16 cellular contexts compared by ENCODE assay signal in the genomic region with DNA sequence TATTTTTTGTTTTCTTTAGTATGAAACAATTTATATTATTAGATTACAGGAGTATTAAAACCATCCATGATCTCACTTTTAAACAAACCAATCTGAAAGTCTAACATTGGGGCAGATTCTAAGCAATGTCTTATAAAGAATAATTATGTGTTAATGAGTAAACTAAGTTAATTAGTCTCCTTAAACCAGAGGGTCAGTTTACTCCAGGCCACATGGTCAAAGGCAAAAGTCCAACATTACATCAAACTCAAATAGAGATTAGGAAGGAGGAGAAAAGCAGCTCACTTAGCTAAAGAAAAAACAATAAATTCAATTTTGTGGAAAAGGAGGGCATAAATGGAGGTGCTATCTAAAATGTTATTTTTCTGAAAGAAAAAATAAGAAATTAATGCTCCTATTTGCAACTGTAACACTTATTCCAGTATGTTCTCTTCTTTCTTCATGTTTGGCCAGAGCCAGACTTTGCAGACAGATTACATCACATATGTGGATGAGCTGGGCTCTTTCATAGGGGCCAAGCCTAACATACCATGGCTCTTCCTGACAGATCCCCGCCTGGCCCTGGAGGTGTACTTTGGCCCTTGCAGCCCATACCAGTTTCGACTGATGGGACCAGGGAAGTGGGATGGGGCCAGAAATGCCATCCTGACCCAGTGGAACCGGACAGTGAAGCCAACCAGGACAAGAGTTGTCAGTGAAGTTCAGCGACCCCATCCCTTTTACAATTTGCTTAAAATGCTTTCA. TPM values are rescaled to one million over a fixed set of nuclear protein-coding genes. Genes with fewer than 3 reads are reported as not detected.
DNase-seq lines count a peak whose midpoint lies in the region; ATAC-seq and TF ChIP-seq lines count a peak whose summit lies in the region.
"Had no signal": no experiment of that assay in that cellular context is flagged by ENCODE, and none has a peak within 500 bp of the region (broad histone marks: within the 10 kb centered on the region; RNA-seq: fewer than 3 reads in every experiment).

No MANE protein-coding gene starts in this region.

- WGBS in esophagus muscularis mucosa: 64% methylated on average over 4 of the region's 4 CpGs
- WGBS in liver: 27% methylated on average over 4 of the region's 4 CpGs
- WGBS in tibial nerve, 2 donors: 84 to 87% methylated on average over 4 of the region's 4 CpGs

- H3K9me3 ChIP-seq in esophagus muscularis mucosa (no peaks in the 10 kb centered on the region), liver (ENCODE audit: control insufficient read depth in 4 of 4, low read length in 3 of 4) (no peaks in the 10 kb centered on the region), thoracic aorta (no peaks in the 10 kb centered on the region), tibial nerve (no peaks in the 10 kb centered on the region)
- H3K9me3 ChIP-seq: HAP-1, uterus had no signal

- TF ChIP-seq EP300 in esophagus muscularis mucosa (IDR thresholded peaks at IDR 0.05) (no peak), tibial nerve (IDR thresholded peaks at IDR 0.05) (no peak)

- in situ Hi-C loops in GM13976 (cut with MboI; ENCODE audit: low sequenced_read_pairs, unreplicated experiment): no loop called here

- peaks cover 0 to 21% (median 18%) of the 10 kb centered on the region in 4 donors for H3K4me1 ChIP-seq in esophagus muscularis mucosa
- peaks cover 3 to 24% (median 15%) of the 10 kb centered on the region in 4 donors for H3K4me1 ChIP-seq in liver (ENCODE audit: control insufficient read depth in 4 of 4, insufficient read depth in 4 of 4, low read length in 3 of 4)
- peaks cover 15 to 22% of the 10 kb centered on the region in 2 donors for H3K4me1 ChIP-seq in thoracic aorta (ENCODE audit: control insufficient read depth in 1 of 2, low read depth in 2 of 2)
- peaks cover 0 to 3% (median 0%) of the 10 kb centered on the region in 4 donors for H3K4me1 ChIP-seq in tibial nerve
- H3K4me1 ChIP-seq: HAP-1, uterus had no signal

- TF ChIP-seq CTCF in esophagus muscularis mucosa (IDR thresholded peaks at IDR 0.05) (no peak), liver (IDR thresholded peaks at IDR 0.05; ENCODE audit: low read depth, low read length, missing input control) (no peak), thoracic aorta (IDR thresholded peaks at IDR 0.05) (no peak), GM13976 (IDR thresholded peaks at IDR 0.05; ENCODE audit: borderline replicate concordance, control extremely low read depth, extremely low read depth, insufficient read depth, missing control alignments) (no peak), tibial nerve (IDR thresholded peaks at IDR 0.05) (no peak)

- peak; percentile 28 to 58 for TF ChIP-seq RAD21 in liver (IDR thresholded peaks at IDR 0.05)

- H3K36me3 ChIP-seq in esophagus muscularis mucosa (no peaks in the 10 kb centered on the region), liver (ENCODE audit: control insufficient read depth in 4 of 4, insufficient read depth in 3 of 4, low read depth in 1 of 4, low read length in 3 of 4) (no peaks in the 10 kb centered on the region), thoracic aorta (no peaks in the 10 kb centered on the region), tibial nerve (no peaks in the 10 kb centered on the region)
- H3K36me3 ChIP-seq: HAP-1, uterus had no signal

- TF ChIP-seq POLR2A in esophagus muscularis mucosa (IDR thresholded peaks at IDR 0.05; ENCODE audit: low read depth): no peak
- TF ChIP-seq POLR2A in tibial nerve (IDR thresholded peaks at IDR 0.05): no peak

- no peak for ATAC-seq in thoracic aorta (ENCODE audit: insufficient number of reproducible peaks, low FRiP score, low read depth)
- ATAC-seq in GM19324 (IDR thresholded peaks at IDR 0.05; ENCODE audit: low FRiP score, unreplicated experiment): no peak
- ATAC-seq: Panc1 had no signal

- DNase-seq in HuH-7 (ENCODE audit: low spot score) (peak; percentile 57), esophagus muscularis mucosa (ENCODE audit: extremely low spot score) (no peak), thoracic aorta (ENCODE audit: low spot score) (no peak), GM13976 (ENCODE audit: low spot score) (no peak), tibial nerve (ENCODE audit: low spot score in 2 of 2) (no peak), NCI-H526 treated with DMSO at 0.1 percent for 48 hours (lab: John Stamatoyannopoulos, UW) (no peak)
- DNase-seq: amygdala, NCI-H2107, NCI-H774, uterus had no signal

- no peaks in the 10 kb centered on the region for H3K27me3 ChIP-seq in esophagus muscularis mucosa
- no peaks in the 10 kb centered on the region for H3K27me3 ChIP-seq in liver (ENCODE audit: control insufficient read depth in 4 of 4, insufficient read depth in 4 of 4, low read length in 3 of 4)
- no peaks in the 10 kb centered on the region for H3K27me3 ChIP-seq in thoracic aorta (replicated peaks; ENCODE audit: insufficient read depth)
- no peaks in the 10 kb centered on the region for H3K27me3 ChIP-seq in tibial nerve
- H3K27me3 ChIP-seq: uterus had no signal

- peak overlapping the region; percentile 3 to 56 (median 41) for H3K27ac ChIP-seq in esophagus muscularis mucosa (replicated peaks in 1 of 4)
- peak overlapping the region; percentile 76 to 88 for H3K27ac ChIP-seq in liver (ENCODE audit: low read depth in 1 of 2, low read length in 2 of 2)
- H3K27ac ChIP-seq in thoracic aorta: peak overlapping the region; percentile 52 to 73
- H3K27ac ChIP-seq in tibial nerve: no peak overlapping the region

- intact Hi-C loops in esophagus muscularis mucosa (cut with DNase I): no loop called here

- H3K9ac ChIP-seq in liver (ENCODE audit: low read depth in 1 of 2, low read length in 2 of 2): peak overlapping the region in 1 of 2 donors; percentile 20

- no peak overlapping the region for H3K4me3 ChIP-seq in esophagus muscularis mucosa
- H3K4me3 ChIP-seq in liver (ENCODE audit: low read depth in 1 of 3, low read length in 3 of 3): no peak overlapping the region
- no peak overlapping the region for H3K4me3 ChIP-seq in thoracic aorta
- H3K4me3 ChIP-seq in tibial nerve: no peak overlapping the region
- H3K4me3 ChIP-seq: coronary artery, HAP-1, uterus had no signal

TF ChIP-seq in liver, 16 proteins besides CTCF, POLR2A, EP300 and RAD21 (continues in another document):
- TF ChIP-seq SP1 (IDR thresholded peaks at IDR 0.05) (peak; percentile 99), GABPA (IDR thresholded peaks at IDR 0.05 in 1 of 2, conservative IDR thresholded peaks at IDR 0.05 in 1 of 2) (no peak), NR2F2 (IDR thresholded peaks at IDR 0.05) (peak; percentile 9), HNF4A (conservative IDR thresholded peaks at IDR 0.05) (peak; percentile 91 to 92), JUND (IDR thresholded peaks at IDR 0.05) (peak; percentile 39 to 60), HNF4G (IDR thresholded peaks at IDR 0.05) (peak; percentile 87), RXRA (IDR thresholded peaks at IDR 0.05) (peak; percentile 83 to 85), YY1 (IDR thresholded peaks at IDR 0.05) (peak; percentile 76)
- TF ChIP-seq, protein P1, sequence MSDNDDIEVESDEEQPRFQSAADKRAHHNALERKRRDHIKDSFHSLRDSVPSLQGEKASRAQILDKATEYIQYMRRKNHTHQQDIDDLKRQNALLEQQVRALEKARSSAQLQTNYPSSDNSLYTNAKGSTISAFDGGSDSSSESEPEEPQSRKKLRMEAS (IDR thresholded peaks at IDR 0.05): peak; percentile 78
- TF ChIP-seq, protein P2, sequence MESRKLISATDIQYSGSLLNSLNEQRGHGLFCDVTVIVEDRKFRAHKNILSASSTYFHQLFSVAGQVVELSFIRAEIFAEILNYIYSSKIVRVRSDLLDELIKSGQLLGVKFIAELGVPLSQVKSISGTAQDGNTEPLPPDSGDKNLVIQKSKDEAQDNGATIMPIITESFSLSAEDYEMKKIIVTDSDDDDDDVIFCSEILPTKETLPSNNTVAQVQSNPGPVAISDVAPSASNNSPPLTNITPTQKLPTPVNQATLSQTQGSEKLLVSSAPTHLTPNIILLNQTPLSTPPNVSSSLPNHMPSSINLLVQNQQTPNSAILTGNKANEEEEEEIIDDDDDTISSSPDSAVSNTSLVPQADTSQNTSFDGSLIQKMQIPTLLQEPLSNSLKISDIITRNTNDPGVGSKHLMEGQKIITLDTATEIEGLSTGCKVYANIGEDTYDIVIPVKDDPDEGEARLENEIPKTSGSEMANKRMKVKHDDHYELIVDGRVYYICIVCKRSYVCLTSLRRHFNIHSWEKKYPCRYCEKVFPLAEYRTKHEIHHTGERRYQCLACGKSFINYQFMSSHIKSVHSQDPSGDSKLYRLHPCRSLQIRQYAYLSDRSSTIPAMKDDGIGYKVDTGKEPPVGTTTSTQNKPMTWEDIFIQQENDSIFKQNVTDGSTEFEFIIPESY (IDR thresholded peaks at IDR 0.05): peak; percentile 31
- TF ChIP-seq, protein P3, sequence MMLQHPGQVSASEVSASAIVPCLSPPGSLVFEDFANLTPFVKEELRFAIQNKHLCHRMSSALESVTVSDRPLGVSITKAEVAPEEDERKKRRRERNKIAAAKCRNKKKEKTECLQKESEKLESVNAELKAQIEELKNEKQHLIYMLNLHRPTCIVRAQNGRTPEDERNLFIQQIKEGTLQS (IDR thresholded peaks at IDR 0.05): no peak
- TF ChIP-seq, protein P4, sequence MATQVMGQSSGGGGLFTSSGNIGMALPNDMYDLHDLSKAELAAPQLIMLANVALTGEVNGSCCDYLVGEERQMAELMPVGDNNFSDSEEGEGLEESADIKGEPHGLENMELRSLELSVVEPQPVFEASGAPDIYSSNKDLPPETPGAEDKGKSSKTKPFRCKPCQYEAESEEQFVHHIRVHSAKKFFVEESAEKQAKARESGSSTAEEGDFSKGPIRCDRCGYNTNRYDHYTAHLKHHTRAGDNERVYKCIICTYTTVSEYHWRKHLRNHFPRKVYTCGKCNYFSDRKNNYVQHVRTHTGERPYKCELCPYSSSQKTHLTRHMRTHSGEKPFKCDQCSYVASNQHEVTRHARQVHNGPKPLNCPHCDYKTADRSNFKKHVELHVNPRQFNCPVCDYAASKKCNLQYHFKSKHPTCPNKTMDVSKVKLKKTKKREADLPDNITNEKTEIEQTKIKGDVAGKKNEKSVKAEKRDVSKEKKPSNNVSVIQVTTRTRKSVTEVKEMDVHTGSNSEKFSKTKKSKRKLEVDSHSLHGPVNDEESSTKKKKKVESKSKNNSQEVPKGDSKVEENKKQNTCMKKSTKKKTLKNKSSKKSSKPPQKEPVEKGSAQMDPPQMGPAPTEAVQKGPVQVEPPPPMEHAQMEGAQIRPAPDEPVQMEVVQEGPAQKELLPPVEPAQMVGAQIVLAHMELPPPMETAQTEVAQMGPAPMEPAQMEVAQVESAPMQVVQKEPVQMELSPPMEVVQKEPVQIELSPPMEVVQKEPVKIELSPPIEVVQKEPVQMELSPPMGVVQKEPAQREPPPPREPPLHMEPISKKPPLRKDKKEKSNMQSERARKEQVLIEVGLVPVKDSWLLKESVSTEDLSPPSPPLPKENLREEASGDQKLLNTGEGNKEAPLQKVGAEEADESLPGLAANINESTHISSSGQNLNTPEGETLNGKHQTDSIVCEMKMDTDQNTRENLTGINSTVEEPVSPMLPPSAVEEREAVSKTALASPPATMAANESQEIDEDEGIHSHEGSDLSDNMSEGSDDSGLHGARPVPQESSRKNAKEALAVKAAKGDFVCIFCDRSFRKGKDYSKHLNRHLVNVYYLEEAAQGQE (IDR thresholded peaks at IDR 0.05): no peak

RNA-seq across cellular contexts. Expression of a gene that starts 24.3 kb away (rescaled TPM):
- 10 to 100 TPM; 41.1 to 69.4 (median 56.2) TPM for total RNA-seq in esophagus muscularis mucosa
- under 1 TPM; 0.14 to 0.84 TPM for total RNA-seq in liver
- 1 to 10 TPM; 1.4 to 1.6 TPM for polyA plus RNA-seq in liver
- 100 to 1,000 TPM; 292 to 375 TPM for total RNA-seq in thoracic aorta
- 10 to 100 TPM; 25.7 to 36.6 (median 33.7) TPM for total RNA-seq in tibial nerve
- total RNA-seq: neural crest cell had no signal

Comparison
In these comparisons a context has a peak if more than half of its experiments do, and no peak if none do; other contexts are left out.
1. H3K27ac ChIP-seq: peak in esophagus muscularis mucosa (4 of 4), liver (2 of 2) and thoracic aorta (2 of 2); none in tibial nerve (0 of 4).
2. RNA of a gene that starts 24.3 kb away (total RNA-seq): 292 to 375 TPM in thoracic aorta, 41.1 to 69.4 TPM in esophagus muscularis mucosa and 25.7 to 36.6 TPM in tibial nerve; 0.14 to 0.84 TPM in liver; every median in the first group is over 10 times any median in the second.